Comparison of ENCODE assay signal across 28 cellular contexts in the genomic region with DNA sequence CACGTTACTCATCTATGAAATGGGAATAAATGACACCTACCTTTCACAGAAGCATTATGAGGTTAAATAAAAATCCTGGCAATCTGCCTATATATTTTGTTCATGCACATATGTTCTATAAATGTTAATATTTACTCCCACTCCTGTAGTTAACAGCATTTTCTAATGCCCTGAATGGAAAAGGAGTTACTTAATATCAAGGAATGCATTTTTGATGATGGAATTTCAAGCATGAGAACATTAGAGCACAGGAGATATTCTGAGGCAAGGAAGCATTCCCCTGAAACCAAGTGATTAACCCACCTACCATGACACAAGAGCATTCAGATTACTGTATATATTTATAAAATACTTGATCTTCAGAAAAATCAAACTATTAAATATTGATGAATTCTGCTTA.
DNase-seq lines count a peak whose midpoint lies in the region; ATAC-seq and TF ChIP-seq lines count a peak whose summit lies in the region.
"Had no signal": no experiment of that assay in that cellular context is flagged by ENCODE, and none has a peak within 500 bp of the region (broad histone marks: within the 10 kb centered on the region; RNA-seq: fewer than 3 reads in every experiment).

No MANE protein-coding gene starts in this region.

- H2AK9ac ChIP-seq in IMR-90 (replicated peaks; ENCODE audit: low read depth, low read length, poor library complexity) = no peak overlapping the region

- POLR2A ChIA-PET in IMR-90 (lab: Charles Lee; ENCODE audit: unreplicated experiment) = no interaction called here

- intact Hi-C loops in IMR-90 (cut with micrococcal nuclease) = loop anchor here (10.0 kb wide), 1 partner anchor 105 kb away; no protein-coding TSS in a partner anchor

- H3K56ac ChIP-seq in IMR-90 (ENCODE audit: extremely low read depth, insufficient read depth, low read length) = no peak overlapping the region

- dilution Hi-C loops in IMR-90 (cut with HindIII; ENCODE audit: low sequenced_read_pairs, unreplicated experiment) = no loop called here

- no peak overlapping the region for H2AFZ ChIP-seq in IMR-90 (replicated peaks; ENCODE audit: low read length, poor library complexity)

- H3K9me3 Mint-ChIP-seq in activated T-cell treated with anti-CD3 and anti-CD28 coated beads, Interleukin-2, amount 50 U/mL, for 72 hours = peaks cover 2 to 3% of the 10 kb centered on the region in 2 donors
- H3K9me3 Mint-ChIP-seq: natural killer cell treated with Interleukin-12 subunit alpha and Interleukin-12 subunit beta and Interleukin-15 and Interleukin-18, amount 100 ng/mL, for 72 hours; stimulated activated effector memory CD8-positive, alpha-beta T cell treated with anti-CD3 and anti-CD28 coated beads, Interleukin-12 subunit alpha, Interleukin-12 subunit beta, amount 100 ng/mL, for 72 hours; T-helper 1 cell treated with Interleukin-12 subunit alpha and Interleukin-12 subunit beta and Interleukin-4 antibody, amounts not matched to agents 30 μg/mL and 1 μg/mL, for 36 hours had no signal

- H3K18ac ChIP-seq in IMR-90 (ENCODE audit: low read depth, low read length) = no peak overlapping the region

- H3K27me3 Mint-ChIP-seq in activated T-cell treated with anti-CD3 and anti-CD28 coated beads, Interleukin-2, amount 50 U/mL, for 72 hours (ENCODE audit: low read depth) = no peaks in the 10 kb centered on the region
- H3K27me3 Mint-ChIP-seq: activated naive CD8-positive, alpha-beta T cell treated with anti-CD3 and anti-CD28 coated beads, Interleukin-2, amount 10 ng/mL, durations not matched to agents 7 days and 5 days; brain had no signal

- H2AK5ac ChIP-seq in IMR-90 (ENCODE audit: low read depth, low read length) = no peak overlapping the region

- no peak overlapping the region for H3K4ac ChIP-seq in IMR-90 (ENCODE audit: low read depth, low read length)

- no CpG with 5 or more reads among the region's 1 CpG for WGBS in IMR-90 (ENCODE audit: extremely low coverage in 2 of 2, insufficient read length in 1 of 2), 2 experiments

- H4K8ac ChIP-seq in IMR-90 (ENCODE audit: low read depth in 2 of 2, low read length in 2 of 2) = no peak overlapping the region

- H3K14ac ChIP-seq in IMR-90 (replicated peaks; ENCODE audit: low read depth, low read length) = no peak overlapping the region

- TF ChIP-seq CTCF in AG10803 (conservative IDR thresholded peaks at IDR 0.05; ENCODE audit: low read length) (no peak), IMR-90 (conservative IDR thresholded peaks at IDR 0.05; ENCODE audit: low read depth, low read length) (no peak), brain microvascular endothelial cell (IDR thresholded peaks at IDR 0.05; ENCODE audit: low read depth, low read length, missing control alignments) (no peak)

- H3K4me3 ChIP-seq in AG10803 (ENCODE audit: low read length) (no peak overlapping the region), IMR-90 (ENCODE audit: insufficient read depth, low read depth, low read length) (no peak overlapping the region), brain microvascular endothelial cell (ENCODE audit: low read depth, low read length) (no peak overlapping the region)
- H3K4me3 ChIP-seq: BLaER1 treated with 17β-estradiol and CSF1 and Interleukin-3, amounts not matched to agents 10 nM and 100 nM; colonic mucosa; right lobe of liver; upper lobe of left lung had no signal

- no peaks in the 10 kb centered on the region for H3K4me1 Mint-ChIP-seq in activated T-cell treated with anti-CD3 and anti-CD28 coated beads, Interleukin-2, amount 50 U/mL, for 72 hours (ENCODE audit: low read depth)
- H3K4me1 Mint-ChIP-seq: activated naive CD8-positive, alpha-beta T cell treated with anti-CD3 and anti-CD28 coated beads, Interleukin-2, amount 10 ng/mL, durations not matched to agents 7 days and 5 days; stimulated activated effector memory CD8-positive, alpha-beta T cell treated with anti-CD3 and anti-CD28 coated beads, Interleukin-12 subunit alpha, Interleukin-12 subunit beta, amount 100 ng/mL, for 72 hours had no signal

- 0 out of 2 replicates have a peak, but pooled peaks cover 3% of the 10 kb centered on the region for H3K9me1 ChIP-seq in IMR-90 (ENCODE audit: insufficient read depth, low read length)

- H3K36me3 Mint-ChIP-seq in activated T-cell treated with anti-CD3 and anti-CD28 coated beads, Interleukin-2, amount 50 U/mL, for 72 hours (ENCODE audit: insufficient read depth in 2 of 2) = peaks cover 0 to 3% of the 10 kb centered on the region in 2 donors
- H3K36me3 Mint-ChIP-seq: activated naive CD8-positive, alpha-beta T cell treated with anti-CD3 and anti-CD28 coated beads, Interleukin-2, amount 10 ng/mL, durations not matched to agents 7 days and 5 days; natural killer cell treated with Interleukin-12 subunit alpha and Interleukin-12 subunit beta and Interleukin-15 and Interleukin-18, amount 100 ng/mL, for 72 hours; stimulated activated effector memory CD8-positive, alpha-beta T cell treated with anti-CD3 and anti-CD28 coated beads, Interleukin-12 subunit alpha, Interleukin-12 subunit beta, amount 100 ng/mL, for 72 hours had no signal

- no peak overlapping the region for H3K9ac ChIP-seq in IMR-90 (ENCODE audit: low read depth, low read length)
- H3K9ac ChIP-seq: BLaER1 treated with 17β-estradiol and CSF1 and Interleukin-3, amounts not matched to agents 10 nM and 100 nM; KMS-11 had no signal

- peak; percentile 63 for DNase-seq in AG10803 (ENCODE audit: low read depth)
- DNase-seq in IMR-90 = peak; percentile 56
- peak; percentile 13 for DNase-seq in brain microvascular endothelial cell
- DNase-seq in iris pigment epithelial cell (ENCODE audit: low read depth) = peak; percentile 81
- no peak for DNase-seq in activated T-cell treated with anti-CD3 and anti-CD28 coated beads, Interleukin-2, amount 50 U/mL, for 72 hours
- no peak for DNase-seq in T1000 (lab: John Stamatoyannopoulos, UW)
- DNase-seq: activated CD8-positive, alpha-beta T cell treated with anti-CD3 and anti-CD28 coated beads, Interleukin-2, amount 10 ng/mL, durations not matched to agents 7 days and 5 days; activated effector memory CD4-positive, alpha-beta T cell treated with Interleukin-2 at 50 U/mL for 16 hours; activated naive CD8-positive, alpha-beta T cell treated with anti-CD3 and anti-CD28 coated beads, Interleukin-2, amount 10 ng/mL, durations not matched to agents 7 days and 5 days; colonic mucosa; DMS53; GF-D8; NCI-H1436 treated with DMSO at 0.1 percent for 48 hours; NCI-H446 treated with DMSO at 0.1 percent for 48 hours; right lobe of liver; RPMI8226; stimulated activated CD4-positive, alpha-beta T cell treated with anti-CD3 and anti-CD28 coated beads, Interleukin-4, amount 100 ng/mL, for 24 hours; substantia nigra; upper lobe of left lung had no signal

- no peak overlapping the region for H3K4me3 Mint-ChIP-seq in activated T-cell treated with anti-CD3 and anti-CD28 coated beads, Interleukin-2, amount 50 U/mL, for 72 hours
- H3K4me3 Mint-ChIP-seq: activated CD8-positive, alpha-beta T cell treated with anti-CD3 and anti-CD28 coated beads, Interleukin-2, amount 10 ng/mL, durations not matched to agents 7 days and 5 days; activated naive CD8-positive, alpha-beta T cell treated with anti-CD3 and anti-CD28 coated beads, Interleukin-2, amount 10 ng/mL, durations not matched to agents 7 days and 5 days; brain; natural killer cell treated with Interleukin-12 subunit alpha and Interleukin-12 subunit beta and Interleukin-15 and Interleukin-18, amount 100 ng/mL, for 72 hours; stimulated activated effector memory CD8-positive, alpha-beta T cell treated with anti-CD3 and anti-CD28 coated beads, Interleukin-12 subunit alpha, Interleukin-12 subunit beta, amount 100 ng/mL, for 72 hours; T-helper 1 cell treated with Interleukin-12 subunit alpha and Interleukin-12 subunit beta and Interleukin-4 antibody, amounts not matched to agents 30 μg/mL and 1 μg/mL, for 36 hours had no signal

- no peak overlapping the region for H2BK120ac ChIP-seq in IMR-90 (ENCODE audit: low read depth, low read length)

- no peak overlapping the region for H2BK15ac ChIP-seq in IMR-90 (ENCODE audit: low read depth, low read length)

- H3K27me3 ChIP-seq in IMR-90 (ENCODE audit: control insufficient read depth, insufficient read depth, low read length) (no peaks in the 10 kb centered on the region), brain microvascular endothelial cell (replicated peaks) (no peaks in the 10 kb centered on the region)
- H3K27me3 ChIP-seq: BLaER1 treated with 17β-estradiol and CSF1 and Interleukin-3, amounts not matched to agents 10 nM and 100 nM; colonic mucosa; right lobe of liver; upper lobe of left lung had no signal

- no peak overlapping the region for H2BK20ac ChIP-seq in IMR-90 (ENCODE audit: low read depth, low read length)

- H4K5ac ChIP-seq in IMR-90 (ENCODE audit: low read depth, low read length) = no peak overlapping the region

- no peaks in the 10 kb centered on the region for H3K4me1 ChIP-seq in IMR-90 (ENCODE audit: control insufficient read depth, insufficient read depth, low read length)
- H3K4me1 ChIP-seq: colonic mucosa, right lobe of liver, upper lobe of left lung had no signal

- no peak overlapping the region for H3K27ac Mint-ChIP-seq in activated T-cell treated with anti-CD3 and anti-CD28 coated beads, Interleukin-2, amount 50 U/mL, for 72 hours
- H3K27ac Mint-ChIP-seq: activated CD8-positive, alpha-beta T cell treated with anti-CD3 and anti-CD28 coated beads, Interleukin-2, amount 10 ng/mL, durations not matched to agents 7 days and 5 days; activated naive CD8-positive, alpha-beta T cell treated with anti-CD3 and anti-CD28 coated beads, Interleukin-2, amount 10 ng/mL, durations not matched to agents 7 days and 5 days; brain; natural killer cell treated with Interleukin-12 subunit alpha and Interleukin-12 subunit beta and Interleukin-15 and Interleukin-18, amount 100 ng/mL, for 72 hours; stimulated activated effector memory CD8-positive, alpha-beta T cell treated with anti-CD3 and anti-CD28 coated beads, Interleukin-12 subunit alpha, Interleukin-12 subunit beta, amount 100 ng/mL, for 72 hours; T-helper 1 cell treated with Interleukin-12 subunit alpha and Interleukin-12 subunit beta and Interleukin-4 antibody, amounts not matched to agents 30 μg/mL and 1 μg/mL, for 36 hours had no signal

- TF ChIP-seq POLR2A in IMR-90 (IDR thresholded peaks at IDR 0.05; ENCODE audit: low read depth, low read length) = no peak

- H3K27ac ChIP-seq in IMR-90 (ENCODE audit: insufficient read depth, low read length) (no peak overlapping the region), brain microvascular endothelial cell (no peak overlapping the region)
- H3K27ac ChIP-seq: BLaER1 treated with 17β-estradiol and CSF1 and Interleukin-3, amounts not matched to agents 10 nM and 100 nM; colonic mucosa; KMS-11; right lobe of liver; upper lobe of left lung had no signal

- H4K20me1 ChIP-seq in IMR-90 (ENCODE audit: insufficient read depth, low read length) = no peaks in the 10 kb centered on the region
- H4K20me1 ChIP-seq: BLaER1 treated with 17β-estradiol and CSF1 and Interleukin-3, amounts not matched to agents 10 nM and 100 nM had no signal

- CTCF ChIA-PET in IMR-90 (lab: Yijun Ruan, JAX) = no interaction called here

- H3K9me3 ChIP-seq in IMR-90 (ENCODE audit: control insufficient read depth, insufficient read depth, low read length) = no peaks in the 10 kb centered on the region
- H3K9me3 ChIP-seq: colonic mucosa, right lobe of liver had no signal

- peak; percentile 79 for ATAC-seq in IMR-90 (ENCODE audit: low read depth)
- no peak for ATAC-seq in GM21717 (IDR thresholded peaks at IDR 0.05; ENCODE audit: unreplicated experiment)
- no peak for ATAC-seq in activated T-cell treated with anti-CD3 and anti-CD28 coated beads, Interleukin-2, amount 50 U/mL, for 72 hours (replicated peaks in 1 of 2)
- ATAC-seq in GM21526 (IDR thresholded peaks at IDR 0.05; ENCODE audit: low FRiP score, unreplicated experiment) = no peak
- ATAC-seq: activated CD8-positive, alpha-beta T cell treated with anti-CD3 and anti-CD28 coated beads, Interleukin-2, amount 10 ng/mL, durations not matched to agents 7 days and 5 days; esophagus mucosa; stimulated activated effector memory CD8-positive, alpha-beta T cell treated with anti-CD3 and anti-CD28 coated beads, Interleukin-12 subunit alpha, Interleukin-12 subunit beta, amount 100 ng/mL, for 72 hours had no signal

- no TSS peak for BruUV-seq in IMR-90 (replicated peaks; lab: Mats Ljungman, UMichigan)

- no peak overlapping the region for H3K4me2 ChIP-seq in IMR-90 (ENCODE audit: low read depth, low read length)
- H3K4me2 ChIP-seq: BLaER1 treated with 17β-estradiol and CSF1 and Interleukin-3, amounts not matched to agents 10 nM and 100 nM; KMS-11 had no signal

- H3K36me3 ChIP-seq in IMR-90 (ENCODE audit: control insufficient read depth, insufficient read depth, low read length) (no peaks in the 10 kb centered on the region), brain microvascular endothelial cell (replicated peaks) (no peaks in the 10 kb centered on the region)
- H3K36me3 ChIP-seq: colonic mucosa, right lobe of liver had no signal

- no peak overlapping the region for H4K91ac ChIP-seq in IMR-90 (ENCODE audit: insufficient read depth, low read depth, low read length)

- in situ Hi-C loops in IMR-90 (cut with MboI; ENCODE audit: low sequenced_read_pairs) = no loop called here
- in situ Hi-C loops in brain microvascular endothelial cell (cut with HindIII; ENCODE audit: low pct_ligation_motif_present, low sequenced_read_pairs) = no loop called here

- H3K23ac ChIP-seq in IMR-90 (ENCODE audit: low read depth, low read length) = no peak overlapping the region

- no peak for TF ChIP-seq RAD21 in IMR-90 (IDR thresholded peaks at IDR 0.05; ENCODE audit: low read length)

- no peaks in the 10 kb centered on the region for H3K79me1 ChIP-seq in IMR-90 (ENCODE audit: low read depth in 1 of 2, low read length in 2 of 2)

- no peak overlapping the region for H2BK5ac ChIP-seq in IMR-90 (ENCODE audit: low read depth, low read length, poor library complexity, severe bottlenecking)

Comparison
In these comparisons a context has a peak if more than half of its experiments do, and no peak if none do; other contexts are left out.
1. DNase-seq: peak in AG10803 (single experiment), IMR-90 (single experiment), brain microvascular endothelial cell (single experiment) and iris pigment epithelial cell (single experiment); none in activated T-cell treated with anti-CD3 and anti-CD28 coated beads, Interleukin-2, amount 50 U/mL, for 72 hours (0 of 2) and T1000 (single experiment).